In genomic region chr9:89919171-89919681, GRCh38 we compare ENCODE assay signal across 8 cellular contexts.
DNase-seq lines count a peak whose midpoint lies in the region; ATAC-seq and TF ChIP-seq lines count a peak whose summit lies in the region.

No MANE protein-coding gene starts in this region.

- no peak overlapping the region for H3K27ac ChIP-seq in mammary epithelial cell (ENCODE audit: insufficient read depth, low read depth, low read length)
- no peak overlapping the region for H3K27ac ChIP-seq in breast epithelium
- no peak overlapping the region for H3K27ac ChIP-seq in naive thymus-derived CD4-positive, alpha-beta T cell (ENCODE audit: low read depth, low read length)
- H3K27ac ChIP-seq in esophagus squamous epithelium, result no peak overlapping the region

- no peaks in the 10 kb centered on the region for H3K4me1 ChIP-seq in mammary epithelial cell (ENCODE audit: insufficient read depth, low read length)
- H3K4me1 ChIP-seq in breast epithelium, result no peaks in the 10 kb centered on the region
- H3K4me1 ChIP-seq in naive thymus-derived CD4-positive, alpha-beta T cell (ENCODE audit: control insufficient read depth in 2 of 2, insufficient read depth in 2 of 2, low read length in 2 of 2), result no peaks in the 10 kb centered on the region
- H3K4me1 ChIP-seq in esophagus squamous epithelium, result no peaks in the 10 kb centered on the region

- ATAC-seq in naive thymus-derived CD4-positive, alpha-beta T cell, result peak; percentile 77
- no peak for ATAC-seq in GM19035 (IDR thresholded peaks at IDR 0.05; ENCODE audit: unreplicated experiment)

- H3K9me3 Mint-ChIP-seq in MCF 10A (ENCODE audit: unreplicated experiment), result no peaks in the 10 kb centered on the region
- peaks cover 0 to 1% (median 0%) of the 10 kb centered on the region in 11 donors for H3K9me3 Mint-ChIP-seq in naive thymus-derived CD4-positive, alpha-beta T cell

- peaks cover 5% of the 10 kb centered on the region for H3K4me1 Mint-ChIP-seq in MCF 10A (ENCODE audit: insufficient read depth, unreplicated experiment)
- peaks cover 4 to 15% (median 8%) of the 10 kb centered on the region in 7 donors for H3K4me1 Mint-ChIP-seq in naive thymus-derived CD4-positive, alpha-beta T cell

- no peak overlapping the region for H3K9ac ChIP-seq in mammary epithelial cell (ENCODE audit: insufficient read depth, low read length)

- H4K20me1 ChIP-seq in mammary epithelial cell (ENCODE audit: insufficient read depth, low read length), result no peaks in the 10 kb centered on the region

- CTCF ChIA-PET in MCF 10A (lab: Yijun Ruan, JAX) (interaction anchor here (0.7 to 1.4 kb wide), 2 partner anchors 146 to 316 kb away, joined by 3 read pairs; no protein-coding TSS in a partner anchor), mammary epithelial cell (lab: Charles Lee; ENCODE audit: low non-redundant PET) (no interaction called here)
- CTCF ChIA-PET in naive thymus-derived CD4-positive, alpha-beta T cell (lab: Charles Lee), result interaction anchor here (0.6 kb wide), 1 partner anchor 142 kb away, joined by 3 read pairs; no protein-coding TSS in a partner anchor

- dilution Hi-C loops in mammary epithelial cell (cut with HindIII; ENCODE audit: low sequenced_read_pairs), result no loop called here

- H2AFZ ChIP-seq in mammary epithelial cell (ENCODE audit: low read depth, low read length), result no peak overlapping the region

- no peak overlapping the region for H3K4me2 ChIP-seq in mammary epithelial cell (ENCODE audit: insufficient read depth, low read depth, low read length)

- intact Hi-C loops in MCF 10A (cut with micrococcal nuclease) (loop anchor here (1.0 to 5.0 kb wide), 2 partner anchors 183 to 316 kb away; no protein-coding TSS in a partner anchor), mammary epithelial cell (cut with micrococcal nuclease) (no loop called here), breast epithelium (cut with DNase I; ENCODE audit: low total_unique reads) (no loop called here), esophagus squamous epithelium (cut with DNase I) (no loop called here)
- intact Hi-C loops in naive thymus-derived CD4-positive, alpha-beta T cell (cut with micrococcal nuclease), result loop anchor here (1.0 to 5.0 kb wide), 4 partner anchors 184 to 321 kb away; no protein-coding TSS in a partner anchor

- BruUV-seq in MCF 10A (replicated peaks; lab: Mats Ljungman, UMichigan), result no TSS peak
- BruUV-seq in mammary epithelial cell (replicated peaks; lab: Mats Ljungman, UMichigan), result no TSS peak

- no peak for TF ChIP-seq CTCF in MCF 10A (IDR thresholded peaks at IDR 0.05; ENCODE audit: unreplicated experiment)
- TF ChIP-seq CTCF in mammary epithelial cell (conservative IDR thresholded peaks at IDR 0.05 in 1 of 2, IDR thresholded peaks at IDR 0.05 in 1 of 2; ENCODE audit: extremely low read depth in 1 of 2, insufficient read depth in 1 of 2, low read depth in 1 of 2, low read length in 2 of 2), result peak in 1 of 2 donors; percentile 24
- peak in 2 of 3 donors; percentile 13 to 30 for TF ChIP-seq CTCF in breast epithelium (IDR thresholded peaks at IDR 0.05)
- peak in 2 of 6 experiments; percentile 27 to 33 for TF ChIP-seq CTCF in esophagus squamous epithelium (IDR thresholded peaks at IDR 0.05)

- no peaks in the 10 kb centered on the region for H3K36me3 ChIP-seq in mammary epithelial cell (ENCODE audit: insufficient read depth, low read length)
- no peaks in the 10 kb centered on the region for H3K36me3 ChIP-seq in breast epithelium
- H3K36me3 ChIP-seq in naive thymus-derived CD4-positive, alpha-beta T cell (ENCODE audit: control insufficient read depth in 2 of 3, insufficient read depth in 3 of 3, low read length in 3 of 3), result no peaks in the 10 kb centered on the region
- H3K36me3 ChIP-seq in esophagus squamous epithelium, result no peaks in the 10 kb centered on the region

- TF ChIP-seq POLR2A in breast epithelium (IDR thresholded peaks at IDR 0.05), result no peak
- TF ChIP-seq POLR2A in esophagus squamous epithelium (IDR thresholded peaks at IDR 0.05), result no peak

- H3K4me3 ChIP-seq in mammary epithelial cell (replicated peaks in 1 of 3; ENCODE audit: insufficient read depth in 1 of 3, low read depth in 2 of 3, low read length in 3 of 3) (no peak overlapping the region), breast epithelium (no peak overlapping the region), esophagus squamous epithelium (no peak overlapping the region)
- no peak overlapping the region for H3K4me3 ChIP-seq in naive thymus-derived CD4-positive, alpha-beta T cell (ENCODE audit: low read length)

- peaks cover 11% of the 10 kb centered on the region for H3K27me3 Mint-ChIP-seq in MCF 10A (ENCODE audit: insufficient read depth, unreplicated experiment)
- H3K27me3 Mint-ChIP-seq in naive thymus-derived CD4-positive, alpha-beta T cell, result peaks cover 0 to 17% (median 7%) of the 10 kb centered on the region in 5 donors

- no peak overlapping the region for H3K4me3 Mint-ChIP-seq in MCF 10A (ENCODE audit: unreplicated experiment)
- peak overlapping the region in 3 of 10 donors; percentile 10 to 48 (median 17) for H3K4me3 Mint-ChIP-seq in naive thymus-derived CD4-positive, alpha-beta T cell

- DNase-seq in MCF 10A (ENCODE audit: unreplicated experiment), result peak; percentile 43
- DNase-seq in mammary epithelial cell, result no peak
- DNase-seq in NOMO-1 treated with dmso at 0.1 percent for 144 hours (lab: John Stamatoyannopoulos, UW; ENCODE audit: unreplicated experiment), result peak; percentile 43
- no peak for DNase-seq in breast epithelium (ENCODE audit: low spot score in 2 of 2)
- DNase-seq in naive thymus-derived CD4-positive, alpha-beta T cell, result peak in 8 of 9 donors; percentile 14 to 53 (median 23)
- DNase-seq in NCI-H2196 (lab: John Stamatoyannopoulos, UW; ENCODE audit: unreplicated experiment), result no peak
- no peak for DNase-seq in esophagus squamous epithelium (lab: John Stamatoyannopoulos, UW)

- no peaks in the 10 kb centered on the region for H3K36me3 Mint-ChIP-seq in MCF 10A (ENCODE audit: insufficient read depth, unreplicated experiment)
- no peaks in the 10 kb centered on the region for H3K36me3 Mint-ChIP-seq in naive thymus-derived CD4-positive, alpha-beta T cell

- in situ Hi-C loops in mammary epithelial cell (cut with MboI; ENCODE audit: low sequenced_read_pairs in 2 of 2), result no loop called here

- H3K27me3 ChIP-seq in mammary epithelial cell (ENCODE audit: insufficient read depth, low read length) (no peaks in the 10 kb centered on the region), breast epithelium (no peaks in the 10 kb centered on the region), esophagus squamous epithelium (peaks cover 0 to 22% (median 0%) of the 10 kb centered on the region in 4 donors)
- no peaks in the 10 kb centered on the region for H3K27me3 ChIP-seq in naive thymus-derived CD4-positive, alpha-beta T cell (ENCODE audit: control insufficient read depth in 2 of 2, insufficient read depth in 2 of 2, low read length in 2 of 2)

- no peaks in the 10 kb centered on the region for H3K79me2 ChIP-seq in mammary epithelial cell (ENCODE audit: insufficient read depth, low read length)

- H3K9me3 ChIP-seq in mammary epithelial cell (replicated peaks; ENCODE audit: insufficient read depth, low read length) (no peaks in the 10 kb centered on the region), breast epithelium (no peaks in the 10 kb centered on the region), esophagus squamous epithelium (no peaks in the 10 kb centered on the region)
- H3K9me3 ChIP-seq in naive thymus-derived CD4-positive, alpha-beta T cell (ENCODE audit: control insufficient read depth in 2 of 3, low read length in 3 of 3), result no peaks in the 10 kb centered on the region

- 63% methylated on average over 9 of the region's 12 CpGs for WGBS in mammary epithelial cell (ENCODE audit: low coverage, missing lambda C conversion rate)
- WGBS in esophagus squamous epithelium, 2 donors, result 60 to 64% methylated on average over 12 of the region's 12 CpGs

- POLR2A ChIA-PET in MCF 10A (lab: Yijun Ruan, JAX), result no interaction called here
- POLR2A ChIA-PET in naive thymus-derived CD4-positive, alpha-beta T cell (lab: Charles Lee), result no interaction called here

- H3K27ac Mint-ChIP-seq in MCF 10A (ENCODE audit: low read depth, unreplicated experiment), result no peak overlapping the region
- peak overlapping the region in 1 of 9 donors; percentile 15 for H3K27ac Mint-ChIP-seq in naive thymus-derived CD4-positive, alpha-beta T cell

Comparison
In these comparisons a context has a peak if more than half of its experiments do, and no peak if none do; other contexts are left out.
1. DNase-seq: peak in MCF 10A (single experiment), NOMO-1 treated with dmso at 0.1 percent for 144 hours (single experiment) and naive thymus-derived CD4-positive, alpha-beta T cell (8 of 9); none in mammary epithelial cell (single experiment), breast epithelium (0 of 2), NCI-H2196 (single experiment) and esophagus squamous epithelium (single experiment).
2. intact Hi-C loops: an anchor here in MCF 10A (1.0 to 5.0 kb wide) and naive thymus-derived CD4-positive, alpha-beta T cell (1.0 to 5.0 kb wide); none called in mammary epithelial cell, breast epithelium and esophagus squamous epithelium.